29 cellular contexts compared by ENCODE assay signal in the genomic region with DNA sequence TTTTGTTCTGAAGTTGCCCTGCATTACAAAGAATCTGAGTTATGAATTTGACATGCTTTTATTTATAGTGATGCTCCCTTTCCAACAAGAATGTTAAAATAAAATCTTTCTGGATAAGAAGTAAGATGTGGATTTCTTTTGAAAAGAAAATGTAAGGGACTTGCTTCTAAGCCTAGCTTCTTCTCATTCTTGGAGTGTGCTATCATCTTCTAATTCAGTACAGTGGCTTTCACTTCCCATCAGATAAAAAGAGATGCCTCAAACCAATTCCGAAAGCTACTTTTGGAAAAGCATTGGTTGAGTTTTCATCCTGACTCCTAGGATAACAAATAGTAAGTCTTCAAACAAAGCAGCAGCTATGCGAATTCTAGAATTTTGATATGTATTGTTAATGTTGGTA.
DNase-seq lines count a peak whose midpoint lies in the region; ATAC-seq, FAIRE-seq and TF ChIP-seq lines count a peak whose summit lies in the region.
"Had no signal": no experiment of that assay in that cellular context is flagged by ENCODE, and none has a peak within 500 bp of the region (broad histone marks: within the 10 kb centered on the region; RNA-seq: fewer than 3 reads in every experiment).

No MANE protein-coding gene starts in this region.

- intact Hi-C loops in PC-3 (cut with micrococcal nuclease) = loop anchor here (1.0 to 2.0 kb wide), 7 partner anchors 61 to 291 kb away; no protein-coding TSS in a partner anchor

- peaks cover 6% of the 10 kb centered on the region for H3F3A ChIP-seq in PC-3 (ENCODE audit: low read length, unreplicated experiment)

- H4K20me1 ChIP-seq in PC-3 (ENCODE audit: low read length) (no peaks in the 10 kb centered on the region), astrocyte (ENCODE audit: insufficient read depth, low read length) (no peaks in the 10 kb centered on the region)

- no peak overlapping the region for H2AFZ ChIP-seq in PC-3 (ENCODE audit: low read length)
- H2AFZ ChIP-seq in astrocyte (ENCODE audit: low read depth, low read length) = no peak overlapping the region

- no peaks in the 10 kb centered on the region for H3K27me3 Mint-ChIP-seq in astrocyte (ENCODE audit: low read depth, unreplicated experiment)
- no peaks in the 10 kb centered on the region for H3K27me3 Mint-ChIP-seq in activated naive CD8-positive, alpha-beta T cell treated with anti-CD3 and anti-CD28 coated beads for 36 hours
- H3K27me3 Mint-ChIP-seq: CD4-positive, alpha-beta memory T cell had no signal

- H3K79me2 ChIP-seq in PC-3 (ENCODE audit: low read length) = no peaks in the 10 kb centered on the region
- no peaks in the 10 kb centered on the region for H3K79me2 ChIP-seq in astrocyte (ENCODE audit: insufficient read depth, low read length)

- CTCF ChIA-PET in PC-3 (lab: Charles Lee) = interaction anchor here (1.0 to 3.1 kb wide), 3 partner anchors 9 to 299 kb away, joined by 4 to 27 read pairs (median 5); no protein-coding TSS in a partner anchor

- no peak for TF ChIP-seq CTCF in PC-3 (conservative IDR thresholded peaks at IDR 0.05; ENCODE audit: low read depth, low read length)
- TF ChIP-seq CTCF in astrocyte (IDR thresholded peaks at IDR 0.05; ENCODE audit: insufficient read depth, low read depth, low read length) = no peak

- H3K4me2 ChIP-seq in PC-3 (ENCODE audit: low read length) (peak overlapping the region; percentile 59), astrocyte (ENCODE audit: low read length) (no peak overlapping the region)
- H3K4me2 ChIP-seq: A549 had no signal

- DNase-seq in EH (ENCODE audit: low read depth) (peak; percentile 39), PC-3 (no peak), astrocyte (ENCODE audit: low read depth) (peak; percentile 2), GM12891 (ENCODE audit: insufficient read length, low spot score) (no peak)
- no peak for DNase-seq in activated naive CD8-positive, alpha-beta T cell treated with anti-CD3 and anti-CD28 coated beads for 36 hours
- DNase-seq: C1 segment of cervical spinal cord; CD4-positive, alpha-beta memory T cell; COR-L47; GDM1; Karpas-422; MV-4-11; NCI-H1105; NCI-H1930; NCI-H2107; NCI-H524; NCI-H82; NK-92 treated with Interleukin-12 subunit alpha and Interleukin-12 subunit beta, amount 100 ng/mL, for 24 hours; Right ventricle myocardium superior; RPMI8226 had no signal

- H3K9me3 ChIP-seq in PC-3 (ENCODE audit: low read length) = no peaks in the 10 kb centered on the region
- H3K9me3 ChIP-seq in astrocyte (ENCODE audit: insufficient read depth, low read depth, low read length) = no peaks in the 10 kb centered on the region
- no peaks in the 10 kb centered on the region for H3K9me3 ChIP-seq in iPS-20b (ENCODE audit: insufficient read depth, low read depth, low read length)
- H3K9me3 ChIP-seq: A549, SJSA1 had no signal

- H3K36me3 ChIP-seq in PC-3 (ENCODE audit: low read depth, low read length) (no peaks in the 10 kb centered on the region), astrocyte (ENCODE audit: insufficient read depth, low read length) (no peaks in the 10 kb centered on the region), iPS-20b (ENCODE audit: insufficient read depth, low read depth, low read length) (no peaks in the 10 kb centered on the region)
- H3K36me3 ChIP-seq: SJSA1 had no signal

- no peak overlapping the region for H3K4me3 Mint-ChIP-seq in astrocyte (ENCODE audit: unreplicated experiment)
- H3K4me3 Mint-ChIP-seq in activated naive CD8-positive, alpha-beta T cell treated with anti-CD3 and anti-CD28 coated beads for 36 hours = no peak overlapping the region
- H3K4me3 Mint-ChIP-seq: CD4-positive, alpha-beta memory T cell; H9; T-helper 1 cell treated with Interleukin-12 subunit alpha and Interleukin-12 subunit beta and Interleukin-4 antibody, amounts not matched to agents 30 μg/mL and 1 μg/mL, for 36 hours had no signal

- H3K4me3 ChIP-seq in PC-3 (ENCODE audit: low read length) = 0 out of 2 replicates have a peak overlapping the region, but pooled peaks have one; percentile 2
- no peak overlapping the region for H3K4me3 ChIP-seq in astrocyte (ENCODE audit: insufficient read depth, low read depth, low read length)
- H3K4me3 ChIP-seq in iPS-20b (ENCODE audit: low read length) = no peak overlapping the region
- H3K4me3 ChIP-seq: A549, GM12878, SJSA1 had no signal

- H3K4me1 ChIP-seq in PC-3 (ENCODE audit: insufficient read depth, low read length) (peaks cover 56% of the 10 kb centered on the region), astrocyte (ENCODE audit: insufficient read depth, low read length) (no peaks in the 10 kb centered on the region), iPS-20b (ENCODE audit: insufficient read depth, low read length) (peaks cover 13% of the 10 kb centered on the region; the same call in 1 of the 2 replicates)
- H3K4me1 ChIP-seq: SJSA1 had no signal

- no peaks in the 10 kb centered on the region for H3K36me3 Mint-ChIP-seq in astrocyte (ENCODE audit: low read depth, unreplicated experiment)
- no peaks in the 10 kb centered on the region for H3K36me3 Mint-ChIP-seq in activated naive CD8-positive, alpha-beta T cell treated with anti-CD3 and anti-CD28 coated beads for 36 hours
- H3K36me3 Mint-ChIP-seq: CD4-positive, alpha-beta memory T cell had no signal

- FAIRE-seq in astrocyte (lab: Jason Lieb, UNC) (no peak), GM12891 (lab: Jason Lieb, UNC) (no peak)
- FAIRE-seq: A549, GM12878, HepG2 had no signal

- H3K9ac ChIP-seq in PC-3 (ENCODE audit: low read length) (peak overlapping the region; percentile 70), astrocyte (ENCODE audit: low read length) (no peak overlapping the region), iPS-20b (ENCODE audit: low read depth, low read length) (no peak overlapping the region)

- TSS peak; percentile 74 for BruUV-seq in PC-3 (replicated peaks; lab: Mats Ljungman, UMichigan)

- H3K4me1 Mint-ChIP-seq in astrocyte (ENCODE audit: low read depth, unreplicated experiment) = peaks cover 3% of the 10 kb centered on the region
- H3K4me1 Mint-ChIP-seq in activated naive CD8-positive, alpha-beta T cell treated with anti-CD3 and anti-CD28 coated beads for 36 hours = no peaks in the 10 kb centered on the region

- peaks cover 2% of the 10 kb centered on the region for H3K9me3 Mint-ChIP-seq in astrocyte (ENCODE audit: unreplicated experiment)
- H3K9me3 Mint-ChIP-seq in activated naive CD8-positive, alpha-beta T cell treated with anti-CD3 and anti-CD28 coated beads for 36 hours = no peaks in the 10 kb centered on the region
- H3K9me3 Mint-ChIP-seq: CD4-positive, alpha-beta memory T cell; H9; T-helper 1 cell treated with Interleukin-12 subunit alpha and Interleukin-12 subunit beta and Interleukin-4 antibody, amounts not matched to agents 30 μg/mL and 1 μg/mL, for 36 hours had no signal

- no peak for TF ChIP-seq POLR2A in GM12891 (IDR thresholded peaks at IDR 0.05; ENCODE audit: low read depth, low read length)

- H3K27me3 ChIP-seq in PC-3 (ENCODE audit: low read length) (no peaks in the 10 kb centered on the region), astrocyte (ENCODE audit: insufficient read depth, low read length) (no peaks in the 10 kb centered on the region), iPS-20b (ENCODE audit: insufficient read depth, low read length) (no peaks in the 10 kb centered on the region)

- H3K9me2 ChIP-seq in PC-3 (replicated peaks; ENCODE audit: low read length) = no peaks in the 10 kb centered on the region

- POLR2A ChIA-PET in PC-3 (lab: Charles Lee; ENCODE audit: unreplicated experiment) = interaction anchor here (0.6 to 0.7 kb wide), 2 partner anchors 163 to 287 kb away, joined by 3 to 5 read pairs; no protein-coding TSS in a partner anchor

- peak overlapping the region; percentile 92 for H3K27ac ChIP-seq in PC-3 (ENCODE audit: low read length)
- no peak overlapping the region for H3K27ac ChIP-seq in astrocyte (ENCODE audit: low read depth, low read length)
- H3K27ac ChIP-seq in iPS-20b (ENCODE audit: low read length) = peak overlapping the region; percentile 20
- H3K27ac ChIP-seq: A549, HL-60, SJSA1 had no signal

- no peak overlapping the region for H3K27ac Mint-ChIP-seq in astrocyte (ENCODE audit: unreplicated experiment)
- no peak overlapping the region for H3K27ac Mint-ChIP-seq in activated naive CD8-positive, alpha-beta T cell treated with anti-CD3 and anti-CD28 coated beads for 36 hours
- H3K27ac Mint-ChIP-seq: CD4-positive, alpha-beta memory T cell; T-helper 1 cell treated with Interleukin-12 subunit alpha and Interleukin-12 subunit beta and Interleukin-4 antibody, amounts not matched to agents 30 μg/mL and 1 μg/mL, for 36 hours had no signal

- ATAC-seq in PC-3 (no peak), GM21619 (IDR thresholded peaks at IDR 0.05; ENCODE audit: unreplicated experiment) (no peak), GM21390 (IDR thresholded peaks at IDR 0.05; ENCODE audit: unreplicated experiment) (no peak)
- ATAC-seq: GM12878, HepG2 had no signal

TF ChIP-seq in GM12891, 5 proteins besides CTCF, POLR2A, EP300 and RAD21:
- TF ChIP-seq TAF1 (IDR thresholded peaks at IDR 0.05; ENCODE audit: low read depth, low read length) (no peak), POU2F2 (IDR thresholded peaks at IDR 0.05; ENCODE audit: low read depth, low read length) (no peak), PAX5 (IDR thresholded peaks at IDR 0.05; ENCODE audit: insufficient read depth, low read length, severe bottlenecking) (no peak), SPI1 (IDR thresholded peaks at IDR 0.05; ENCODE audit: low read depth, low read length) (no peak), POLR2AphosphoS5 (IDR thresholded peaks at IDR 0.05; ENCODE audit: low read depth, low read length) (no peak)

Comparison
In these comparisons a context has a peak if more than half of its experiments do, and no peak if none do; other contexts are left out.
1. DNase-seq: peak in EH (single experiment) and astrocyte (single experiment); none in PC-3 (single experiment), activated naive CD8-positive, alpha-beta T cell treated with anti-CD3 and anti-CD28 coated beads for 36 hours (single experiment) and GM12891 (single experiment).